8 cellular contexts compared by ENCODE assay signal in the genomic region with DNA sequence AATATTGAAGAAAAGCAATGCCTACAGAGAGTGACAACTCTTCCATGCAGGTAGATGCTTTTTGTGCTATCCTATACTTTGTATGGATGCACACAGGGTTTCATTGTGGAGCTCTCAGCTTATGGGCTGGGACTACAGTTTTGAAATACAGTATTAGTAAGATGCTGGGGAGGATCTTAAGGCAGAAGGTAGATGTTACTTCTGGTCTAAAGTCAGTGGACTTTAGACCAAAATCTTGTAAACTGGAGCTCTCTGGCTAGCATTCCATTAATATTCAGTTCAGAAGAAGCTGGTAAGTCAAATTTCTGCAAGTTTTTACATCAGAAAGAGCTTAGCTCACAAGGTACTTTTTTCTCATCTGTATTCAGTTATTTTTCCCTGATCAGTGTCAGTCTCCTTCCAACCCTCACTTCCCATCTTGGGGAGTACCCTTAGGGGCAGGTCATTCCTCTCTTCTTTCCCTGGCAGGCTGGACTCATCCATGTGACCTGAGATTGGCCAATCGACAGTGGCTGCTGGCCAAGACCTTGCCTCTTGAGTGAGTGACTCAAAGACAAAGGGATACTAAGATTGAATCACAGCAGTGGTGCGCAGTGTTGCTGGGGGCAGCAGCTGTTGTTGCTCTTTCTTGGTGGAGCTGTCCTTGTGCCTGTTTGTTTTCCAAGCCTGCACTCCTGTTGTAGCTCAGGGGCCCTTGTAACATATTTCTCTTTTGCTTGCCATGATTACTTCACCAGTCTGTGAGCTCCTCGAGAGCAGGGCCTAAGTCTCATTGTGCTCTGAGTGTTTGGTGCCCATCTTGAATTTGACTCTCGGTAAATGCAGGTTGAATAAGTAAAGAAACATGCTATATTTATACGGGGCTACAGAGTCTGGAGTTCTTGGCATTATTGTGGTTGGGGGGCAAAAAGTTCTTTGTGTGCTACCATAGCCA. TPM values are rescaled to one million over a fixed set of nuclear protein-coding genes. Genes with fewer than 3 reads are reported as not detected.
A peak's percentile ranks its signal among the peaks of the same experiment; 100 is the strongest.
DNase-seq lines count a peak whose midpoint lies in the region; ATAC-seq, FAIRE-seq and TF ChIP-seq lines count a peak whose summit lies in the region.

No MANE protein-coding gene starts in this region.

- H3K36me3 ChIP-seq in Peyer's patch (no peaks in the 10 kb centered on the region), adrenal gland (replicated peaks in 1 of 2) (no peaks in the 10 kb centered on the region), heart right ventricle (no peaks in the 10 kb centered on the region), pancreas (no peaks in the 10 kb centered on the region), aorta (ENCODE audit: control insufficient read depth in 1 of 2, insufficient read depth in 2 of 2, low read length in 1 of 2) (no peaks in the 10 kb centered on the region)

- no peak for FAIRE-seq in pancreas (lab: Jason Lieb, UNC)

- H3K9me3 ChIP-seq in Peyer's patch (no peaks in the 10 kb centered on the region), adrenal gland (replicated peaks in 1 of 3) (no peaks in the 10 kb centered on the region), heart right ventricle (no peaks in the 10 kb centered on the region), pancreas (no peaks in the 10 kb centered on the region), aorta (ENCODE audit: control insufficient read depth, low read length) (no peaks in the 10 kb centered on the region)

- no peak for TF ChIP-seq CTCF in Peyer's patch (IDR thresholded peaks at IDR 0.05)
- no peak for TF ChIP-seq CTCF in adrenal gland (IDR thresholded peaks at IDR 0.05)
- no peak for TF ChIP-seq CTCF in heart right ventricle (IDR thresholded peaks at IDR 0.05)
- TF ChIP-seq CTCF in pancreas (IDR thresholded peaks at IDR 0.05), result no peak

- H3K27ac ChIP-seq in Peyer's patch (peak overlapping the region; percentile 84 to 95 (median 90)), adrenal gland (peak overlapping the region; percentile 34 to 94 (median 93)), heart right ventricle (peak overlapping the region; percentile 82 to 95 (median 92)), pancreas (peak overlapping the region in 3 of 4 donors; percentile 33 to 75 (median 66)), aorta (ENCODE audit: low read depth in 1 of 2, low read length in 2 of 2) (peak overlapping the region in 1 of 2 donors; percentile 59)

- H3K27me3 ChIP-seq in Peyer's patch (no peaks in the 10 kb centered on the region), adrenal gland (no peaks in the 10 kb centered on the region), heart right ventricle (no peaks in the 10 kb centered on the region), pancreas (no peaks in the 10 kb centered on the region), aorta (ENCODE audit: control insufficient read depth in 1 of 2, insufficient read depth in 2 of 2, low read length in 1 of 2) (no peaks in the 10 kb centered on the region)

- peak; percentile 1 to 87 (median 66) for DNase-seq in C1 segment of cervical spinal cord (lab: John Stamatoyannopoulos, UW)
- peak; percentile 100 for DNase-seq in HPDE6-E6E7 (ENCODE audit: extremely low spot score)
- DNase-seq in Peyer's patch, result peak; percentile 68 to 94 (median 76)
- DNase-seq in adrenal gland, result peak; percentile 95 to 100 (median 98)
- DNase-seq in heart right ventricle, result peak; percentile 93 to 94
- peak; percentile 67 to 89 (median 85) for DNase-seq in pancreas
- peak; percentile 96 for DNase-seq in aorta

- intact Hi-C loops in adrenal gland (cut with DNase I) (no loop called here), heart right ventricle (cut with DNase I) (loop anchor here in 3 of 10 donors (1.0 to 2.0 kb wide), 2 partner anchors 26 to 27 kb away; a partner anchor contains a TSS), pancreas (cut with DNase I) (no loop called here), aorta (cut with DNase I) (no loop called here)

- H3K4me3 ChIP-seq in Peyer's patch, result no peak overlapping the region
- H3K4me3 ChIP-seq in adrenal gland, result no peak overlapping the region
- H3K4me3 ChIP-seq in heart right ventricle, result no peak overlapping the region
- H3K4me3 ChIP-seq in pancreas, result no peak overlapping the region
- no peak overlapping the region for H3K4me3 ChIP-seq in aorta (ENCODE audit: low read length in 2 of 2)

- peaks cover 0 to 45% (median 29%) of the 10 kb centered on the region in 4 donors for H3K4me1 ChIP-seq in Peyer's patch
- H3K4me1 ChIP-seq in adrenal gland (replicated peaks in 1 of 2), result peaks cover 26 to 44% of the 10 kb centered on the region in 2 donors
- peaks cover 19 to 67% (median 58%) of the 10 kb centered on the region in 9 donors for H3K4me1 ChIP-seq in heart right ventricle
- H3K4me1 ChIP-seq in pancreas, result peaks cover 0 to 27% (median 11%) of the 10 kb centered on the region in 3 donors
- no peaks in the 10 kb centered on the region for H3K4me1 ChIP-seq in aorta (ENCODE audit: control insufficient read depth in 1 of 2, insufficient read depth in 2 of 2, low read length in 2 of 2)

- peak; percentile 52 to 79 (median 73) for ATAC-seq in heart right ventricle
- ATAC-seq in pancreas, result peak; percentile 18 to 60 (median 42)
- ATAC-seq in aorta (ENCODE audit: low FRiP score), result peak; percentile 79
- no peak for ATAC-seq in GM21423 (IDR thresholded peaks at IDR 0.05; ENCODE audit: unreplicated experiment)

- WGBS in adrenal gland, 4 donors, result 18 to 26% (median 22%) methylated on average over 5 of the region's 5 CpGs
- 35 to 37% methylated on average over 5 of the region's 5 CpGs for WGBS in heart right ventricle, 2 donors
- 62 to 63% methylated on average over 5 of the region's 5 CpGs for WGBS in pancreas, 2 donors
- WGBS in aorta, 2 donors, result 41 to 51% methylated on average over 5 of the region's 5 CpGs

- TF ChIP-seq POLR2A in Peyer's patch (IDR thresholded peaks at IDR 0.05) (peak; percentile 22 to 59), adrenal gland (IDR thresholded peaks at IDR 0.05) (peak; percentile 38 to 97)

RNA-seq across cellular contexts. Expression of a gene that starts 2.8 kb away (rescaled TPM):
- total RNA-seq in Peyer's patch (10 to 100 TPM; 16.1 to 92.4 (median 29.3) TPM), adrenal gland (10 to 100 TPM; 17.0 to 45.1 (median 36.8) TPM), heart right ventricle (10 to 100 TPM; 31.9 to 44.7 (median 37.8) TPM), pancreas (10 to 100 TPM; 11.1 to 20.3 (median 12.1) TPM), aorta (10 to 100 TPM; 48.7 to 64.4 TPM)
- polyA plus RNA-seq in adrenal gland (10 to 100 TPM; 15.0 to 27.8 (median 17.8) TPM), heart right ventricle (10 to 100 TPM; 23.4 to 34.1 TPM), pancreas (10 to 100 TPM in 1 of 2 donors, 1 to 10 TPM in 1; 9.4 to 11.9 TPM), aorta (10 to 100 TPM; 17.1 to 32.9 TPM)

RNA-seq across cellular contexts. Expression of a gene that starts 26.9 kb away (rescaled TPM):
- total RNA-seq in Peyer's patch, result 1,000 to 10,000 TPM in 1 of 4 donors, 100 to 1,000 TPM in 3; 347 to 1,133 (median 466) TPM
- 100 to 1,000 TPM; 111 to 335 (median 216) TPM for total RNA-seq in adrenal gland
- polyA plus RNA-seq in adrenal gland, result 100 to 1,000 TPM; 278 to 714 (median 656) TPM
- 100 to 1,000 TPM; 110 to 170 (median 124) TPM for total RNA-seq in heart right ventricle
- polyA plus RNA-seq in heart right ventricle, result 100 to 1,000 TPM in 1 of 2 donors, 10 to 100 TPM in 1; 98.8 to 412 TPM
- total RNA-seq in pancreas, result 100 to 1,000 TPM in 4 of 6 donors, 10 to 100 TPM in 2; 98.7 to 200 (median 127) TPM
- 100 to 1,000 TPM; 255 to 426 TPM for polyA plus RNA-seq in pancreas
- total RNA-seq in aorta, result 100 to 1,000 TPM; 293 to 383 TPM
- 100 to 1,000 TPM in 1 of 2 donors, 10 to 100 TPM in 1; 65.6 to 352 TPM for polyA plus RNA-seq in aorta
